ENCODE assay signal across 1 cellular context in genomic region chr16:66512589-66513404, GRCh38.
TF ChIP-seq lines count a peak whose summit lies in the region.

No MANE protein-coding gene starts in this region.

TF ChIP-seq in HepG2, 621 proteins besides CTCF, POLR2A, EP300 and RAD21 (continued from another document and continues in another):
- peak; percentile 14; the same call in 1 of the 2 replicates for TF ChIP-seq PATZ1 (CRISPR knock-in tag; IDR thresholded peaks at IDR 0.05)
- no peak for TF ChIP-seq RFX3 (CRISPR knock-in tag; IDR thresholded peaks at IDR 0.05)
- no peak for TF ChIP-seq PRDM4 (CRISPR knock-in tag; IDR thresholded peaks at IDR 0.05; ENCODE audit: borderline replicate concordance)
- TF ChIP-seq ZNF350 (CRISPR knock-in tag; IDR thresholded peaks at IDR 0.05; ENCODE audit: borderline replicate concordance, low read depth), result peak; percentile 66
- TF ChIP-seq CBX2 (IDR thresholded peaks at IDR 0.05; ENCODE audit: low read depth, low read length), result no peak
- 0 out of 2 replicates have a peak, but pooled peaks have one; percentile 23 for TF ChIP-seq CBX2 (CRISPR knock-in tag; IDR thresholded peaks at IDR 0.05; ENCODE audit: low read depth)
- peak; percentile 78; the same call in 1 of the 2 replicates for TF ChIP-seq ZBTB4 (CRISPR knock-in tag; IDR thresholded peaks at IDR 0.05; ENCODE audit: borderline replicate concordance)
- TF ChIP-seq ZNF343 (CRISPR knock-in tag; IDR thresholded peaks at IDR 0.05), result no peak
- no peak for TF ChIP-seq ZNF10 (CRISPR knock-in tag; IDR thresholded peaks at IDR 0.05; ENCODE audit: borderline replicate concordance, low read depth)
- TF ChIP-seq AGO1 (IDR thresholded peaks at IDR 0.05; ENCODE audit: low read depth, low read length, poor library complexity, severe bottlenecking), result no peak
- no peak for TF ChIP-seq PAF1 (CRISPR knock-in tag; IDR thresholded peaks at IDR 0.05)
- peak; percentile 60; the same call in 1 of the 2 replicates for TF ChIP-seq RERE (CRISPR knock-in tag; IDR thresholded peaks at IDR 0.05; ENCODE audit: low read depth)
- 0 out of 2 replicates have a peak, but pooled peaks have one; percentile 56 for TF ChIP-seq MIXL1 (CRISPR knock-in tag; IDR thresholded peaks at IDR 0.05)
- no peak for TF ChIP-seq SYNCRIP (IDR thresholded peaks at IDR 0.05; ENCODE audit: insufficient read depth, low read depth, low read length)
- no peak for TF ChIP-seq ZNF224 (CRISPR knock-in tag; IDR thresholded peaks at IDR 0.05)
- no peak for TF ChIP-seq MED8 (CRISPR knock-in tag; IDR thresholded peaks at IDR 0.05; ENCODE audit: insufficient replicate concordance)
- TF ChIP-seq, protein P1, sequence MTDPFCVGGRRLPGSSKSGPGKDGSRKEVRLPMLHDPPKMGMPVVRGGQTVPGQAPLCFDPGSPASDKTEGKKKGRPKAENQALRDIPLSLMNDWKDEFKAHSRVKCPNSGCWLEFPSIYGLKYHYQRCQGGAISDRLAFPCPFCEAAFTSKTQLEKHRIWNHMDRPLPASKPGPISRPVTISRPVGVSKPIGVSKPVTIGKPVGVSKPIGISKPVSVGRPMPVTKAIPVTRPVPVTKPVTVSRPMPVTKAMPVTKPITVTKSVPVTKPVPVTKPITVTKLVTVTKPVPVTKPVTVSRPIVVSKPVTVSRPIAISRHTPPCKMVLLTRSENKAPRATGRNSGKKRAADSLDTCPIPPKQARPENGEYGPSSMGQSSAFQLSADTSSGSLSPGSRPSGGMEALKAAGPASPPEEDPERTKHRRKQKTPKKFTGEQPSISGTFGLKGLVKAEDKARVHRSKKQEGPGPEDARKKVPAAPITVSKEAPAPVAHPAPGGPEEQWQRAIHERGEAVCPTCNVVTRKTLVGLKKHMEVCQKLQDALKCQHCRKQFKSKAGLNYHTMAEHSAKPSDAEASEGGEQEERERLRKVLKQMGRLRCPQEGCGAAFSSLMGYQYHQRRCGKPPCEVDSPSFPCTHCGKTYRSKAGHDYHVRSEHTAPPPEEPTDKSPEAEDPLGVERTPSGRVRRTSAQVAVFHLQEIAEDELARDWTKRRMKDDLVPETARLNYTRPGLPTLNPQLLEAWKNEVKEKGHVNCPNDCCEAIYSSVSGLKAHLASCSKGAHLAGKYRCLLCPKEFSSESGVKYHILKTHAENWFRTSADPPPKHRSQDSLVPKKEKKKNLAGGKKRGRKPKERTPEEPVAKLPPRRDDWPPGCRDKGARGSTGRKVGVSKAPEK (CRISPR knock-in tag; IDR thresholded peaks at IDR 0.05; ENCODE audit: borderline replicate concordance), result no peak
- peak; percentile 99 for TF ChIP-seq ZBTB39 (CRISPR knock-in tag; IDR thresholded peaks at IDR 0.05)
- 0 out of 2 replicates have a peak, but pooled peaks have one; percentile 10 for TF ChIP-seq NFE2L2 (IDR thresholded peaks at IDR 0.05; ENCODE audit: low read length)
- TF ChIP-seq MTF1 (CRISPR knock-in tag; IDR thresholded peaks at IDR 0.05), result no peak
- TF ChIP-seq HDAC2 (CRISPR knock-in tag; IDR thresholded peaks at IDR 0.05), result peak; percentile 52; the same call in 1 of the 2 replicates
- TF ChIP-seq FOXC1 (CRISPR knock-in tag; IDR thresholded peaks at IDR 0.05; ENCODE audit: borderline replicate concordance), result 0 out of 2 replicates have a peak, but pooled peaks have one; percentile 59
- TF ChIP-seq ZKSCAN8 (CRISPR knock-in tag; IDR thresholded peaks at IDR 0.05; ENCODE audit: borderline replicate concordance), result 0 out of 2 replicates have a peak, but pooled peaks have one; percentile 39
- no peak for TF ChIP-seq SCMH1 (CRISPR knock-in tag; IDR thresholded peaks at IDR 0.05; ENCODE audit: borderline replicate concordance)
- TF ChIP-seq, protein P2, sequence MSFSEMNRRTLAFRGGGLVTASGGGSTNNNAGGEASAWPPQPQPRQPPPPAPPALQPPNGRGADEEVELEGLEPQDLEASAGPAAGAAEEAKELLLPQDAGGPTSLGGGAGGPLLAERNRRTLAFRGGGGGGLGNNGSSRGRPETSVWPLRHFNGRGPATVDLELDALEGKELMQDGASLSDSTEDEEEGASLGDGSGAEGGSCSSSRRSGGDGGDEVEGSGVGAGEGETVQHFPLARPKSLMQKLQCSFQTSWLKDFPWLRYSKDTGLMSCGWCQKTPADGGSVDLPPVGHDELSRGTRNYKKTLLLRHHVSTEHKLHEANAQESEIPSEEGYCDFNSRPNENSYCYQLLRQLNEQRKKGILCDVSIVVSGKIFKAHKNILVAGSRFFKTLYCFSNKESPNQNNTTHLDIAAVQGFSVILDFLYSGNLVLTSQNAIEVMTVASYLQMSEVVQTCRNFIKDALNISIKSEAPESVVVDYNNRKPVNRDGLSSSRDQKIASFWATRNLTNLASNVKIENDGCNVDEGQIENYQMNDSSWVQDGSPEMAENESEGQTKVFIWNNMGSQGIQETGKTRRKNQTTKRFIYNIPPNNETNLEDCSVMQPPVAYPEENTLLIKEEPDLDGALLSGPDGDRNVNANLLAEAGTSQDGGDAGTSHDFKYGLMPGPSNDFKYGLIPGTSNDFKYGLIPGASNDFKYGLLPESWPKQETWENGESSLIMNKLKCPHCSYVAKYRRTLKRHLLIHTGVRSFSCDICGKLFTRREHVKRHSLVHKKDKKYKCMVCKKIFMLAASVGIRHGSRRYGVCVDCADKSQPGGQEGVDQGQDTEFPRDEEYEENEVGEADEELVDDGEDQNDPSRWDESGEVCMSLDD (CRISPR knock-in tag; IDR thresholded peaks at IDR 0.05; ENCODE audit: borderline replicate concordance), result no peak
- TF ChIP-seq FOXK1 (CRISPR knock-in tag; IDR thresholded peaks at IDR 0.05; ENCODE audit: borderline replicate concordance, low read depth), result peak; percentile 63; the same call in 1 of the 2 replicates
- no peak for TF ChIP-seq E2F1 (CRISPR knock-in tag; IDR thresholded peaks at IDR 0.05)
- no peak for TF ChIP-seq NCOA1 (CRISPR knock-in tag; IDR thresholded peaks at IDR 0.05)
- TF ChIP-seq, protein P3, sequence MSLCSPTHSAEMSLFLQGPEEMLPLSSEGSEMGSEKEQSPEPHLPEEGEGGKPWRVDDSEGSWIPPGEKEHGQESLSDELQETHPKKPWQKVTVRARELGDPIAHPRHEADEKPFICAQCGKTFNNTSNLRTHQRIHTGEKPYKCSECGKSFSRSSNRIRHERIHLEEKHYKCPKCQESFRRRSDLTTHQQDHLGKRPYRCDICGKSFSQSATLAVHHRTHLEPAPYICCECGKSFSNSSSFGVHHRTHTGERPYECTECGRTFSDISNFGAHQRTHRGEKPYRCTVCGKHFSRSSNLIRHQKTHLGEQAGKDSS (CRISPR knock-in tag; IDR thresholded peaks at IDR 0.05; ENCODE audit: borderline replicate concordance, low read depth), result 0 out of 2 replicates have a peak, but pooled peaks have one; percentile 8
- TF ChIP-seq MED1 (CRISPR knock-in tag; IDR thresholded peaks at IDR 0.05), result peak; percentile 70
